In genomic region chr16:84952335-84953050, GRCh38 we compare ENCODE assay signal across 8 cellular contexts. TPM values are rescaled to one million over a fixed set of nuclear protein-coding genes. Genes with fewer than 3 reads are reported as not detected.
DNase-seq lines count a peak whose midpoint lies in the region; ATAC-seq, FAIRE-seq and TF ChIP-seq lines count a peak whose summit lies in the region.

No MANE protein-coding gene starts in this region.

- DNase-seq in activated gamma-delta T cell treated with Interleukin-2 at 50 U/mL for 16 hours, result peak; percentile 72
- no peak for DNase-seq in activated gamma-delta T cell (lab: John Stamatoyannopoulos, UW)
- peak; percentile 50 for DNase-seq in LNCaP clone FGC (ENCODE audit: low read depth)
- peak; percentile 77 for DNase-seq in RWPE1 (ENCODE audit: low spot score)
- DNase-seq in activated T-helper 9 cell treated with anti-CD3 and anti-CD28 coated beads, Interleukin-2, amount 50 U/mL, for 16 hours (ENCODE audit: low read depth), result peak; percentile 48
- peak; percentile 66 to 79 for DNase-seq in frontal cortex (ENCODE audit: low spot score in 2 of 2)
- peak; percentile 72 for DNase-seq in omental fat pad (ENCODE audit: low spot score)
- peak in 1 of 2 donors; percentile 83 for DNase-seq in suprapubic skin (ENCODE audit: low spot score in 2 of 2)

- peak; percentile 89 for TF ChIP-seq CTCF in LNCaP clone FGC (IDR thresholded peaks at IDR 0.05; ENCODE audit: control insufficient read depth, extremely low read depth, insufficient read depth)
- peak; percentile 84 for TF ChIP-seq CTCF in RWPE1 (conservative IDR thresholded peaks at IDR 0.05; ENCODE audit: low read depth)
- TF ChIP-seq CTCF in omental fat pad (IDR thresholded peaks at IDR 0.05), result peak in 2 of 3 donors; percentile 46 to 81
- peak; percentile 88 to 90 for TF ChIP-seq CTCF in suprapubic skin (IDR thresholded peaks at IDR 0.05)

- no peak for TF ChIP-seq POLR2A in suprapubic skin (IDR thresholded peaks at IDR 0.05)

- no peak for TF ChIP-seq EP300 in suprapubic skin (IDR thresholded peaks at IDR 0.05)

- no peaks in the 10 kb centered on the region for H3K27me3 ChIP-seq in suprapubic skin

- FAIRE-seq in frontal cortex (lab: Jason Lieb, UNC), result no peak

- H3K4me1 ChIP-seq in suprapubic skin, result peaks cover 14% of the 10 kb centered on the region

- CTCF ChIA-PET in RWPE1 (lab: Yijun Ruan, JAX), result interaction anchor here (0.6 to 3.4 kb wide), 23 partner anchors 10 to 442 kb away, joined by 3 to 30 read pairs (median 4); no protein-coding TSS in a partner anchor

- peak; percentile 88 for ATAC-seq in omental fat pad (ENCODE audit: low FRiP score)

- 48% methylated on average over 11 of the region's 11 CpGs for WGBS in suprapubic skin

- H3K9me3 ChIP-seq in suprapubic skin, result no peaks in the 10 kb centered on the region

- no peaks in the 10 kb centered on the region for H3K36me3 ChIP-seq in suprapubic skin

- H3K27ac ChIP-seq in RWPE1 (no peak overlapping the region), suprapubic skin (no peak overlapping the region)

- POLR2A ChIA-PET in RWPE1 (lab: Yijun Ruan, JAX; ENCODE audit: low non-redundant PET), result no interaction called here

- H3K4me3 ChIP-seq in LNCaP clone FGC (ENCODE audit: low read depth, low read length), result no peak overlapping the region
- H3K4me3 ChIP-seq in suprapubic skin, result no peak overlapping the region

RNA-seq across cellular contexts. Expression of gene ZDHHC7, which starts 58.8 kb away (rescaled TPM):
- 19.6 TPM for total RNA-seq in frontal cortex
- total RNA-seq in omental fat pad, result 10 to 100 TPM; 41.3 to 72.2 (median 51.3) TPM
- 10 to 100 TPM; 45.9 to 65.5 (median 54.3) TPM for total RNA-seq in suprapubic skin
